Comparison of ENCODE assay signal across 12 cellular contexts in the genomic region with DNA sequence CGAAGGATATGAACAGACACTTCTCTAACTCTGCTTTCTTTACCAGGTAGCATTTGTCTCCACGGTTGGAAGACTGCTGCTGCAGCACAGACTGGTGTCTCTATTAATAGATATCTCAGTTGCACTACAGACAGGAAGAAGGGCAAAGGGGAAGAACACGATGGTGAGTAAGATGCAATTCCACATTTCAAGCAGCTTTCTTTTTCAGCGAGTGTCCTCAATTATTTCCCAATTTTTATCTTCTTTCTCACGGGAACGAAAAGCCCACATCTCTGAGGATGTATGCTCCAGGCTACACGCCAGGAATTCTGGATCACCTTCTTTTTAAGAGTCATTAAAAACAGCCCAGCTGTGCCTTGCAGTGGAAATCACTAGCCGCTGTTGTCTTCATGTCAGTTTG.
DNase-seq lines count a peak whose midpoint lies in the region; ATAC-seq and TF ChIP-seq lines count a peak whose summit lies in the region.
"Had no signal": no experiment of that assay in that cellular context is flagged by ENCODE, and none has a peak within 500 bp of the region (broad histone marks: within the 10 kb centered on the region; RNA-seq: fewer than 3 reads in every experiment).

No MANE protein-coding gene starts in this region.

- H3K36me3 ChIP-seq in brain microvascular endothelial cell (replicated peaks): no peaks in the 10 kb centered on the region
- H3K36me3 ChIP-seq: cardiac muscle cell had no signal

- DNase-seq in EH (ENCODE audit: low read depth): peak; percentile 80
- peak; percentile 17 for DNase-seq in NAMALWA (ENCODE audit: low spot score)
- DNase-seq in brain microvascular endothelial cell: peak; percentile 82
- DNase-seq in midbrain (lab: John Stamatoyannopoulos, UW): peak; percentile 3
- DNase-seq in activated CD8-positive, alpha-beta memory T cell treated with anti-CD3 and anti-CD28 coated beads for 24 hours: no peak
- no peak for DNase-seq in ureter (ENCODE audit: low spot score)
- DNase-seq: NCI-H1694; stimulated activated CD8-positive, alpha-beta memory T cell treated with anti-CD3 and anti-CD28 coated beads, Interleukin-4, amount 100 ng/mL, for 48 hours; T1000 had no signal

- no peak overlapping the region for H3K4me3 ChIP-seq in brain microvascular endothelial cell (ENCODE audit: low read depth, low read length)
- H3K4me3 ChIP-seq: cardiac muscle cell had no signal

- no peaks in the 10 kb centered on the region for H3K27me3 ChIP-seq in brain microvascular endothelial cell (replicated peaks)
- H3K27me3 ChIP-seq: cardiac muscle cell had no signal

- no peak for TF ChIP-seq CTCF in brain microvascular endothelial cell (IDR thresholded peaks at IDR 0.05; ENCODE audit: low read depth, low read length, missing control alignments)

- ATAC-seq in HG03354 (IDR thresholded peaks at IDR 0.05; ENCODE audit: poor library complexity, severe bottlenecking, unreplicated experiment): no peak
- ATAC-seq in HG02759 (IDR thresholded peaks at IDR 0.05; ENCODE audit: unreplicated experiment): no peak

- in situ Hi-C loops in brain microvascular endothelial cell (cut with HindIII; ENCODE audit: low pct_ligation_motif_present, low sequenced_read_pairs): no loop called here

- peak overlapping the region; percentile 89 for H3K27ac ChIP-seq in brain microvascular endothelial cell
- H3K27ac ChIP-seq: cardiac muscle cell had no signal

Comparison
In these comparisons a context has a peak if more than half of its experiments do, and no peak if none do; other contexts are left out.
1. DNase-seq: peak in EH (single experiment), NAMALWA (single experiment), brain microvascular endothelial cell (single experiment) and midbrain (single experiment); none in activated CD8-positive, alpha-beta memory T cell treated with anti-CD3 and anti-CD28 coated beads for 24 hours (single experiment) and ureter (single experiment).